Comparison of ENCODE assay signal across 29 cellular contexts in genomic region chr1:237774246-237774645, GRCh38.
"Had no signal": no experiment of that assay in that cellular context is flagged by ENCODE, and none has a peak within 500 bp of the region (broad histone marks: within the 10 kb centered on the region; RNA-seq: fewer than 3 reads in every experiment).

No MANE protein-coding gene starts in this region.

- H3K9me3 Mint-ChIP-seq: activated B cell treated with CpG ODN at 0.5 μM for 24 hours; activated CD4-positive, alpha-beta memory T cell treated with anti-CD3 and anti-CD28 coated beads for 36 hours; activated CD4-positive, alpha-beta T cell treated with anti-CD3 and anti-CD28 coated beads, Interleukin-2, amount 10 ng/mL, durations not matched to agents 7 days and 5 days; activated T-cell treated with anti-CD3 and anti-CD28 coated beads, Interleukin-2, amount 50 U/mL, for 4 hours; brain had no signal

- H3K4me3 ChIP-seq: MG63, Peyer's patch had no signal

- H3K4me1 ChIP-seq: Peyer's patch had no signal

- H3K27me3 Mint-ChIP-seq: activated B cell treated with CpG ODN at 0.5 μM for 24 hours; activated CD4-positive, alpha-beta memory T cell treated with anti-CD3 and anti-CD28 coated beads for 36 hours; activated CD4-positive, alpha-beta T cell treated with anti-CD3 and anti-CD28 coated beads, Interleukin-2, amount 10 ng/mL, durations not matched to agents 7 days and 5 days; activated naive CD8-positive, alpha-beta T cell; brain had no signal

- H3K9me3 ChIP-seq: MG63, Peyer's patch had no signal

- DNase-seq: activated B cell treated with CpG ODN at 0.5 μM for 24 hours; activated CD4-positive, alpha-beta memory T cell treated with anti-CD3 and anti-CD28 coated beads for 36 hours; activated CD4-positive, alpha-beta T cell treated with anti-CD3 and anti-CD28 coated beads for 1 hour; activated CD4-positive, alpha-beta T cell treated with anti-CD3 and anti-CD28 coated beads, Interleukin-2, amount 10 ng/mL, durations not matched to agents 7 days and 5 days; activated CD8-positive, alpha-beta memory T cell treated with anti-CD3 and anti-CD28 coated beads for 24 hours; activated gamma-delta T cell; activated naive CD4-positive, alpha-beta T cell treated with anti-CD3 and anti-CD28 coated beads for 36 hours; activated T-cell treated with anti-CD3 and anti-CD28 coated beads, Interleukin-2, amount 50 U/mL, for 4 hours; amygdala; KG1; MG63; MV-4-11; NCI-H1092 treated with DMSO at 0.1 percent for 48 hours; NCI-H1417 treated with DMSO at 0.1 percent for 48 hours; NCI-H1694; NCI-H2029 treated with DMSO at 0.1 percent for 48 hours; NCI-H345; NCI-H510A; NCI-H526 treated with DMSO at 0.1 percent for 48 hours; NCI-H82; NK-92 treated with Interleukin-12 subunit alpha and Interleukin-12 subunit beta, amount 100 ng/mL, for 24 hours; OCI-M1; Peyer's patch; SHP77 treated with DMSO at 0.1 percent for 48 hours; T-helper 17 cell; T-helper 9 cell had no signal

- H3K36me3 ChIP-seq: MG63, Peyer's patch had no signal

- ATAC-seq: activated T-cell treated with anti-CD3 and anti-CD28 coated beads, Interleukin-2, amount 50 U/mL, for 4 hours; T-helper 17 cell had no signal

- H3K27ac ChIP-seq: Peyer's patch, RWPE1 had no signal

- H3K4me1 Mint-ChIP-seq: activated B cell treated with CpG ODN at 0.5 μM for 24 hours; activated CD4-positive, alpha-beta T cell treated with anti-CD3 and anti-CD28 coated beads, Interleukin-2, amount 10 ng/mL, durations not matched to agents 7 days and 5 days; T-helper 17 cell had no signal

- H3K4me3 Mint-ChIP-seq: activated B cell treated with CpG ODN at 0.5 μM for 24 hours; activated CD4-positive, alpha-beta memory T cell treated with anti-CD3 and anti-CD28 coated beads for 36 hours; activated CD4-positive, alpha-beta T cell treated with anti-CD3 and anti-CD28 coated beads, Interleukin-2, amount 10 ng/mL, durations not matched to agents 7 days and 5 days; activated naive CD4-positive, alpha-beta T cell treated with anti-CD3 and anti-CD28 coated beads for 36 hours; activated naive CD8-positive, alpha-beta T cell; activated T-cell treated with anti-CD3 and anti-CD28 coated beads, Interleukin-2, amount 50 U/mL, for 4 hours; brain; T-helper 17 cell had no signal

- H3K27ac Mint-ChIP-seq: activated B cell treated with CpG ODN at 0.5 μM for 24 hours; activated CD4-positive, alpha-beta memory T cell treated with anti-CD3 and anti-CD28 coated beads for 36 hours; activated CD4-positive, alpha-beta T cell treated with anti-CD3 and anti-CD28 coated beads, Interleukin-2, amount 10 ng/mL, durations not matched to agents 7 days and 5 days; activated naive CD4-positive, alpha-beta T cell treated with anti-CD3 and anti-CD28 coated beads for 36 hours; activated naive CD8-positive, alpha-beta T cell; brain; T-helper 17 cell had no signal

- H3K27me3 ChIP-seq: MG63, Peyer's patch had no signal

- H3K36me3 Mint-ChIP-seq: activated CD4-positive, alpha-beta memory T cell treated with anti-CD3 and anti-CD28 coated beads for 36 hours; activated naive CD8-positive, alpha-beta T cell; brain had no signal
